Comparison of ENCODE assay signal across 8 cellular contexts in genomic region chr9:78439192-78439865, GRCh38.
DNase-seq lines count a peak whose midpoint lies in the region; ATAC-seq, FAIRE-seq and TF ChIP-seq lines count a peak whose summit lies in the region.

No MANE protein-coding gene starts in this region.

- H3K4me3 ChIP-seq in H7 (ENCODE audit: insufficient read depth, low read depth, low read length) (no peak overlapping the region), SK-N-MC (no peak overlapping the region), pancreas (no peak overlapping the region), tibial nerve (peak overlapping the region in 2 of 4 donors; percentile 15 to 29)

- no peak for TF ChIP-seq EP300 in tibial nerve (IDR thresholded peaks at IDR 0.05)

- no peak for FAIRE-seq in pancreas (lab: Jason Lieb, UNC)

- H3K9me3 ChIP-seq in SK-N-MC (ENCODE audit: low read depth, low read length) (no peaks in the 10 kb centered on the region), pancreas (no peaks in the 10 kb centered on the region), tibial nerve (no peaks in the 10 kb centered on the region)

- TF ChIP-seq POLR2A in tibial nerve (IDR thresholded peaks at IDR 0.05): no peak

- no peaks in the 10 kb centered on the region for H3K36me3 Mint-ChIP-seq in activated naive CD4-positive, alpha-beta T cell treated with anti-CD3 and anti-CD28 coated beads, Interleukin-2, amount 50 U/mL, for 72 hours

- no peaks in the 10 kb centered on the region for H3K4me1 ChIP-seq in pancreas
- peaks cover 0 to 21% (median 2%) of the 10 kb centered on the region in 4 donors for H3K4me1 ChIP-seq in tibial nerve

- H3K9ac ChIP-seq in SK-N-MC (ENCODE audit: insufficient read length): no peak overlapping the region

- peak; percentile 28 to 60 for ATAC-seq in activated naive CD4-positive, alpha-beta T cell treated with anti-CD3 and anti-CD28 coated beads, Interleukin-2, amount 50 U/mL, for 72 hours
- peak; percentile 70 to 99 (median 94) for ATAC-seq in pancreas

- H3K27me3 ChIP-seq in H7 (ENCODE audit: control insufficient read depth, insufficient read depth, low read length) (no peaks in the 10 kb centered on the region), pancreas (no peaks in the 10 kb centered on the region), tibial nerve (no peaks in the 10 kb centered on the region)

- H3K36me3 ChIP-seq in H7 (replicated peaks; ENCODE audit: control insufficient read depth, insufficient read depth, low read length): no peaks in the 10 kb centered on the region
- H3K36me3 ChIP-seq in SK-N-MC (ENCODE audit: insufficient read depth, low read length): no peaks in the 10 kb centered on the region
- H3K36me3 ChIP-seq in pancreas: no peaks in the 10 kb centered on the region
- no peaks in the 10 kb centered on the region for H3K36me3 ChIP-seq in tibial nerve

- intact Hi-C loops in head of caudate nucleus (cut with DNase I) (no loop called here), pancreas (cut with DNase I) (no loop called here)

- no peaks in the 10 kb centered on the region for H3K9me3 Mint-ChIP-seq in activated naive CD4-positive, alpha-beta T cell treated with anti-CD3 and anti-CD28 coated beads, Interleukin-2, amount 50 U/mL, for 72 hours

- TF ChIP-seq CTCF in pancreas (IDR thresholded peaks at IDR 0.05) (peak; percentile 89 to 98 (median 92)), tibial nerve (IDR thresholded peaks at IDR 0.05) (peak; percentile 79 to 93 (median 87))

- H3K27ac ChIP-seq in SK-N-MC: no peak overlapping the region
- no peak overlapping the region for H3K27ac ChIP-seq in pancreas
- H3K27ac ChIP-seq in tibial nerve: no peak overlapping the region

- WGBS in pancreas, 2 donors: 9% methylated on average over 23 of the region's 23 CpGs
- WGBS in tibial nerve, 2 donors: 5% methylated on average over 23 of the region's 23 CpGs

- DNase-seq in DMS79 treated with DMSO at 0.1 percent for 48 hours (lab: John Stamatoyannopoulos, UW) (peak; percentile 63), H7 (peak; percentile 83), M059J (ENCODE audit: low read depth) (peak; percentile 94), SK-N-MC (ENCODE audit: low read depth, low spot score) (peak; percentile 30), head of caudate nucleus (peak; percentile 78 to 96 (median 88)), pancreas (peak; percentile 50 to 90 (median 77)), tibial nerve (ENCODE audit: low spot score in 2 of 2) (peak; percentile 68 to 80)
- peak; percentile 59 to 70 for DNase-seq in activated naive CD4-positive, alpha-beta T cell treated with anti-CD3 and anti-CD28 coated beads, Interleukin-2, amount 50 U/mL, for 72 hours (ENCODE audit: low spot score in 2 of 2)

- peak overlapping the region in 1 of 2 donors; percentile 11 for H3K27ac Mint-ChIP-seq in activated naive CD4-positive, alpha-beta T cell treated with anti-CD3 and anti-CD28 coated beads, Interleukin-2, amount 50 U/mL, for 72 hours

Comparison
In these comparisons a context has a peak if more than half of its experiments do, and no peak if none do; other contexts are left out.
1. DNase-seq: peak in every context shown above with its lines; median percentile 94 in M059J; 88 in head of caudate nucleus; 83 in H7; 77 in pancreas; 74 in tibial nerve; 64 in activated naive CD4-positive, alpha-beta T cell treated with anti-CD3 and anti-CD28 coated beads, Interleukin-2, amount 50 U/mL, for 72 hours; 63 in DMS79 treated with DMSO at 0.1 percent for 48 hours; 30 in SK-N-MC.